Comparison of ENCODE assay signal across 13 cellular contexts in genomic region chr2:30679416-30680088, GRCh38.
DNase-seq lines count a peak whose midpoint lies in the region; ATAC-seq and TF ChIP-seq lines count a peak whose summit lies in the region.
"Had no signal": no experiment of that assay in that cellular context is flagged by ENCODE, and none has a peak within 500 bp of the region (broad histone marks: within the 10 kb centered on the region; RNA-seq: fewer than 3 reads in every experiment).

No MANE protein-coding gene starts in this region.

- H3K4me1 Mint-ChIP-seq in GM23338: peaks cover 2% of the 10 kb centered on the region; the same call in 1 of the 3 replicates
- H3K4me1 Mint-ChIP-seq in endodermal cell: no peaks in the 10 kb centered on the region

- no peak overlapping the region for H3K9ac ChIP-seq in endodermal cell (ENCODE audit: extremely low read depth, low read length, poor library complexity, severe bottlenecking)

- no peak overlapping the region for H3K4me3 Mint-ChIP-seq in GM23338
- H3K4me3 Mint-ChIP-seq in endodermal cell: no peak overlapping the region
- H3K4me3 Mint-ChIP-seq: activated T-cell treated with anti-CD3 and anti-CD28 coated beads, Interleukin-2, amount 50 U/mL, for 4 hours; T-helper 1 cell treated with Interleukin-12 subunit alpha and Interleukin-12 subunit beta and Interleukin-4 antibody, amounts not matched to agents 30 μg/mL and 1 μg/mL, for 36 hours had no signal

- DNase-seq in AG09309 (ENCODE audit: low read depth) (peak; percentile 44), GM23338 (ENCODE audit: low spot score) (peak; percentile 39), astrocyte of the spinal cord (ENCODE audit: low read depth, low spot score) (peak; percentile 57), medulla oblongata (ENCODE audit: extremely low spot score) (peak; percentile 9), iPS-NIHi7 (ENCODE audit: extremely low spot score) (no peak), T1000 (lab: John Stamatoyannopoulos, UW) (no peak), endodermal cell (no peak), T-helper 9 cell (no peak)
- DNase-seq: activated T-cell treated with anti-CD3 and anti-CD28 coated beads, Interleukin-2, amount 50 U/mL, for 4 hours; cortex of kidney; heart right ventricle; NCI-H82 had no signal

- no peak overlapping the region for H3K27ac Mint-ChIP-seq in GM23338
- no peak overlapping the region for H3K27ac Mint-ChIP-seq in endodermal cell
- H3K27ac Mint-ChIP-seq: T-helper 1 cell treated with Interleukin-12 subunit alpha and Interleukin-12 subunit beta and Interleukin-4 antibody, amounts not matched to agents 30 μg/mL and 1 μg/mL, for 36 hours had no signal

- no peaks in the 10 kb centered on the region for H3F3A ChIP-seq in GM23338 (replicated peaks; ENCODE audit: low read depth)

- no peak overlapping the region for H3K4me2 ChIP-seq in GM23338

- no peaks in the 10 kb centered on the region for H4K20me1 ChIP-seq in GM23338 (replicated peaks; ENCODE audit: insufficient read depth)

- no peak overlapping the region for H3K4me3 ChIP-seq in AG09309 (ENCODE audit: control insufficient read depth, low read depth, low read length)
- H3K4me3 ChIP-seq in GM23338: no peak overlapping the region
- H3K4me3 ChIP-seq in astrocyte of the spinal cord (ENCODE audit: low read depth, low read length): no peak overlapping the region
- no peak overlapping the region for H3K4me3 ChIP-seq in endodermal cell (ENCODE audit: low read length)
- H3K4me3 ChIP-seq: heart right ventricle had no signal

- no peaks in the 10 kb centered on the region for H3K36me3 ChIP-seq in GM23338 (ENCODE audit: insufficient read depth)
- H3K36me3 ChIP-seq in endodermal cell (ENCODE audit: control insufficient read depth, insufficient read depth, low read length): no peaks in the 10 kb centered on the region
- H3K36me3 ChIP-seq: heart right ventricle had no signal

- no peak for ATAC-seq in GM23338
- ATAC-seq: heart right ventricle had no signal

- peaks cover 2% of the 10 kb centered on the region for H3K27me3 Mint-ChIP-seq in GM23338 (ENCODE audit: insufficient read depth, low read depth, poor library complexity)
- H3K27me3 Mint-ChIP-seq in endodermal cell (ENCODE audit: insufficient read depth): peaks cover 3% of the 10 kb centered on the region

- 84 to 89% methylated on average over 11 to 12 of the region's 12 CpGs for WGBS in endodermal cell (ENCODE audit: insufficient coverage in 1 of 2, insufficient read length in 1 of 2), 2 experiments

- no peaks in the 10 kb centered on the region for H3K9me3 ChIP-seq in endodermal cell (ENCODE audit: control insufficient read depth, low read length)
- H3K9me3 ChIP-seq: heart right ventricle had no signal

- no peaks in the 10 kb centered on the region for H3K79me2 ChIP-seq in GM23338 (replicated peaks; ENCODE audit: insufficient read depth)

- no peaks in the 10 kb centered on the region for H3K9me2 ChIP-seq in GM23338 (ENCODE audit: insufficient read depth)

- H3K4me1 ChIP-seq in GM23338 (ENCODE audit: insufficient read depth): no peaks in the 10 kb centered on the region
- H3K4me1 ChIP-seq in endodermal cell (ENCODE audit: control insufficient read depth, insufficient read depth, low read length): no peaks in the 10 kb centered on the region
- H3K4me1 ChIP-seq: heart right ventricle had no signal

- H2AFZ ChIP-seq in GM23338: no peak overlapping the region

- H3K9me3 Mint-ChIP-seq in GM23338: no peaks in the 10 kb centered on the region
- H3K9me3 Mint-ChIP-seq in endodermal cell: no peaks in the 10 kb centered on the region
- H3K9me3 Mint-ChIP-seq: activated T-cell treated with anti-CD3 and anti-CD28 coated beads, Interleukin-2, amount 50 U/mL, for 4 hours; T-helper 1 cell treated with Interleukin-12 subunit alpha and Interleukin-12 subunit beta and Interleukin-4 antibody, amounts not matched to agents 30 μg/mL and 1 μg/mL, for 36 hours had no signal

- H3K27me3 ChIP-seq in GM23338 (ENCODE audit: insufficient read depth): no peaks in the 10 kb centered on the region
- no peaks in the 10 kb centered on the region for H3K27me3 ChIP-seq in endodermal cell (ENCODE audit: control insufficient read depth, insufficient read depth, low read length, poor library complexity, severe bottlenecking)
- H3K27me3 ChIP-seq: heart right ventricle had no signal

- in situ Hi-C loops in astrocyte of the spinal cord (cut with HindIII; ENCODE audit: low sequenced_read_pairs): no loop called here

- no peak for TF ChIP-seq CTCF in AG09309 (IDR thresholded peaks at IDR 0.05; ENCODE audit: control insufficient read depth, insufficient read depth, low read depth, low read length, missing control alignments)
- no peak for TF ChIP-seq CTCF in GM23338 (conservative IDR thresholded peaks at IDR 0.05; ENCODE audit: low read depth in 2 of 2)
- TF ChIP-seq CTCF in astrocyte of the spinal cord (IDR thresholded peaks at IDR 0.05; ENCODE audit: low read depth, low read length): no peak
- TF ChIP-seq CTCF in endodermal cell (conservative IDR thresholded peaks at IDR 0.05): no peak

- H3K36me3 Mint-ChIP-seq in GM23338 (ENCODE audit: low read depth) (no peaks in the 10 kb centered on the region), endodermal cell (ENCODE audit: low read depth) (no peaks in the 10 kb centered on the region)

- H3K27ac ChIP-seq in GM23338 (ENCODE audit: low read depth): no peak overlapping the region
- no peak overlapping the region for H3K27ac ChIP-seq in endodermal cell (ENCODE audit: low read depth, low read length)
- H3K27ac ChIP-seq: heart right ventricle had no signal

TF ChIP-seq in GM23338, 12 proteins besides CTCF, POLR2A, EP300 and RAD21:
- TF ChIP-seq ZNF331 (CRISPR knock-in tag; IDR thresholded peaks at IDR 0.05; ENCODE audit: low read depth): no peak
- TF ChIP-seq NANOG (IDR thresholded peaks at IDR 0.05; ENCODE audit: borderline replicate concordance): no peak
- TF ChIP-seq ZNF114 (CRISPR knock-in tag; IDR thresholded peaks at IDR 0.05): no peak
- no peak for TF ChIP-seq JUNB (IDR thresholded peaks at IDR 0.05; ENCODE audit: unreplicated experiment)
- no peak for TF ChIP-seq CREB1 (CRISPR knock-in tag; IDR thresholded peaks at IDR 0.05; ENCODE audit: low read depth)
- TF ChIP-seq EZH2phosphoT487 (IDR thresholded peaks at IDR 0.05; ENCODE audit: unreplicated experiment): no peak
- TF ChIP-seq STAT1 (IDR thresholded peaks at IDR 0.05; ENCODE audit: unreplicated experiment): no peak
- TF ChIP-seq ETS1 (IDR thresholded peaks at IDR 0.05): no peak
- TF ChIP-seq EZH2 (IDR thresholded peaks at IDR 0.05; ENCODE audit: low read depth, unreplicated experiment): no peak

Comparison
In these comparisons a context has a peak if more than half of its experiments do, and no peak if none do; other contexts are left out.
1. DNase-seq: peak in AG09309 (single experiment), GM23338 (single experiment), astrocyte of the spinal cord (single experiment) and medulla oblongata (single experiment); none in iPS-NIHi7 (single experiment), T1000 (single experiment), endodermal cell (single experiment) and T-helper 9 cell (single experiment).